Comparison of ENCODE assay signal across 8 cellular contexts in the genomic region with DNA sequence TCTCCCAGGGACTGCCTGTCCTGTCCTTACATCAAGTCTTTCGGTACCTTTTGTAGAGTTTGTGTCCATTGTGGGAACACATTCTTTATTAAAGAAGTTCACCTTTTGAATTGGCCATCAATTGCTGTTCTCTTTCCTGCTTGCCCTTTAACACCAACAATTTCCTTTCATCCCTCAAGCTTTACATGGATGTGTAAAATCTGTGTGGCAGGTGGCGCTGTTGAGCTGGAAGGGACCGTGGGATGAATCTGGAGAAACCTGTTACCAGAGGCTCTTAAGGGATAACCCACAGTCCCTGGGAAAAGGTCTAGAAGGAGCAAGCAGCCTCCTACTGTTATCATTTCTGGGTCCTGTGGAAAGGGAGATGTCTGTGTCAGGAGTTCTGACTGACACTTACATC. TPM values are rescaled to one million over a fixed set of nuclear protein-coding genes. Genes with fewer than 3 reads are reported as not detected.
DNase-seq lines count a peak whose midpoint lies in the region; ATAC-seq and TF ChIP-seq lines count a peak whose summit lies in the region.

No MANE protein-coding gene starts in this region.

- no peak overlapping the region for H3K27ac Mint-ChIP-seq in CD8-positive, alpha-beta T cell
- H3K27ac Mint-ChIP-seq in activated CD4-positive, alpha-beta T cell treated with anti-CD3 and anti-CD28 coated beads for 36 hours: no peak overlapping the region
- no peak overlapping the region for H3K27ac Mint-ChIP-seq in chondrocyte (ENCODE audit: unreplicated experiment)

- H3K36me3 Mint-ChIP-seq in CD8-positive, alpha-beta T cell: no peaks in the 10 kb centered on the region
- no peaks in the 10 kb centered on the region for H3K36me3 Mint-ChIP-seq in activated CD4-positive, alpha-beta T cell treated with anti-CD3 and anti-CD28 coated beads for 36 hours (ENCODE audit: low read depth)
- H3K36me3 Mint-ChIP-seq in chondrocyte (ENCODE audit: low read depth): no peaks in the 10 kb centered on the region

- POLR2A ChIA-PET in CD8-positive, alpha-beta T cell (lab: Charles Lee): interaction anchor here (1.0 kb wide), 1 partner anchor 38 kb away, joined by 3 read pairs; no protein-coding TSS in a partner anchor
- POLR2A ChIA-PET in activated CD4-positive, alpha-beta T cell treated with anti-CD3 and anti-CD28 coated beads for 36 hours (lab: Charles Lee): interaction anchor here (0.8 kb wide), 1 partner anchor 553 kb away, joined by 5 read pairs; no protein-coding TSS in a partner anchor

- H3K9me3 Mint-ChIP-seq in CD8-positive, alpha-beta T cell: no peaks in the 10 kb centered on the region
- H3K9me3 Mint-ChIP-seq in activated CD4-positive, alpha-beta T cell treated with anti-CD3 and anti-CD28 coated beads for 36 hours (ENCODE audit: low read depth): no peaks in the 10 kb centered on the region
- no peaks in the 10 kb centered on the region for H3K9me3 Mint-ChIP-seq in chondrocyte (ENCODE audit: low read depth)

- no peaks in the 10 kb centered on the region for H3K27me3 ChIP-seq in CD8-positive, alpha-beta T cell (ENCODE audit: insufficient read depth, low read length)
- no peaks in the 10 kb centered on the region for H3K27me3 ChIP-seq in left lung

- H3K4me3 ChIP-seq in CD8-positive, alpha-beta T cell (ENCODE audit: low read depth, low read length): no peak overlapping the region
- no peak overlapping the region for H3K4me3 ChIP-seq in left lung

- TF ChIP-seq CTCF in CD8-positive, alpha-beta T cell (IDR thresholded peaks at IDR 0.05): peak; percentile 53
- TF ChIP-seq CTCF in chondrocyte (IDR thresholded peaks at IDR 0.05) (peak; percentile 85), left lung (IDR thresholded peaks at IDR 0.05) (peak; percentile 57 to 70)

- intact Hi-C loops in CD8-positive, alpha-beta T cell (cut with DNase I, micrococcal nuclease): loop anchor here in 1 of 2 experiments (2.0 to 10.0 kb wide), 3 partner anchors 84 to 374 kb away; a partner anchor contains a TSS
- intact Hi-C loops in activated CD4-positive, alpha-beta T cell treated with anti-CD3 and anti-CD28 coated beads for 36 hours (cut with DNase I, micrococcal nuclease): loop anchor here in 1 of 2 experiments (2.0 to 10.0 kb wide), 3 partner anchors 84 to 374 kb away; a partner anchor contains a TSS
- intact Hi-C loops in left lung (cut with DNase I): no loop called here

- no peaks in the 10 kb centered on the region for H3K4me1 Mint-ChIP-seq in CD8-positive, alpha-beta T cell (ENCODE audit: low read depth)
- peaks cover 5% of the 10 kb centered on the region for H3K4me1 Mint-ChIP-seq in activated CD4-positive, alpha-beta T cell treated with anti-CD3 and anti-CD28 coated beads for 36 hours
- H3K4me1 Mint-ChIP-seq in chondrocyte (ENCODE audit: low read depth): peaks cover 10% of the 10 kb centered on the region

- no peaks in the 10 kb centered on the region for H3K4me1 ChIP-seq in CD8-positive, alpha-beta T cell (ENCODE audit: insufficient read depth, low read length)
- H3K4me1 ChIP-seq in left lung: peaks cover 0 to 18% of the 10 kb centered on the region in 2 donors

- peaks cover 4% of the 10 kb centered on the region for H3K27me3 Mint-ChIP-seq in CD8-positive, alpha-beta T cell (ENCODE audit: low read depth)
- peaks cover 4% of the 10 kb centered on the region for H3K27me3 Mint-ChIP-seq in activated CD4-positive, alpha-beta T cell treated with anti-CD3 and anti-CD28 coated beads for 36 hours
- peaks cover 10% of the 10 kb centered on the region for H3K27me3 Mint-ChIP-seq in chondrocyte (ENCODE audit: low read depth)

- no peak overlapping the region for H3K4me3 Mint-ChIP-seq in CD8-positive, alpha-beta T cell
- no peak overlapping the region for H3K4me3 Mint-ChIP-seq in activated CD4-positive, alpha-beta T cell treated with anti-CD3 and anti-CD28 coated beads for 36 hours
- H3K4me3 Mint-ChIP-seq in chondrocyte (ENCODE audit: unreplicated experiment): no peak overlapping the region

- H3K27ac ChIP-seq in CD8-positive, alpha-beta T cell (ENCODE audit: low read depth, low read length): no peak overlapping the region
- no peak overlapping the region for H3K27ac ChIP-seq in left lung

- ATAC-seq in CD8-positive, alpha-beta T cell: no peak
- peak; percentile 47 for ATAC-seq in HG02678 (IDR thresholded peaks at IDR 0.05; ENCODE audit: unreplicated experiment)
- ATAC-seq in activated CD4-positive, alpha-beta T cell treated with anti-CD3 and anti-CD28 coated beads for 36 hours: peak; percentile 76
- peak; percentile 93 for ATAC-seq in left lung
- ATAC-seq in GM21367 (IDR thresholded peaks at IDR 0.05; ENCODE audit: unreplicated experiment): no peak

- CTCF ChIA-PET in CD8-positive, alpha-beta T cell (lab: Charles Lee): interaction anchor here (0.8 to 2.2 kb wide), 14 partner anchors 10 to 90 kb away, joined by 3 to 7 read pairs (median 4); no protein-coding TSS in a partner anchor
- CTCF ChIA-PET in activated CD4-positive, alpha-beta T cell treated with anti-CD3 and anti-CD28 coated beads for 36 hours (lab: Charles Lee): interaction anchor here (0.6 to 1.8 kb wide), 16 partner anchors 8 to 288 kb away, joined by 3 to 10 read pairs (median 4); no protein-coding TSS in a partner anchor

- DNase-seq in CD8-positive, alpha-beta T cell: peak in 6 of 7 experiments; percentile 41 to 73 (median 62)
- DNase-seq in NCI-H524 treated with DMSO at 0.1 percent for 48 hours (lab: John Stamatoyannopoulos, UW) (peak; percentile 52), chondrocyte (ENCODE audit: low spot score) (no peak), left lung (peak; percentile 80 to 90)
- peak; percentile 87 for DNase-seq in activated CD4-positive, alpha-beta T cell treated with anti-CD3 and anti-CD28 coated beads for 36 hours
- peak in 2 of 3 donors; percentile 28 to 50 for DNase-seq in stimulated activated CD4-positive, alpha-beta T cell treated with anti-CD3 and anti-CD28 coated beads, TNF-alpha, amount 100 ng/mL, for 1 hour (ENCODE audit: low read depth in 3 of 3, low spot score in 1 of 3)

- H3K36me3 ChIP-seq in CD8-positive, alpha-beta T cell (ENCODE audit: insufficient read depth, low read length): no peaks in the 10 kb centered on the region
- H3K36me3 ChIP-seq in left lung: no peaks in the 10 kb centered on the region

- no peaks in the 10 kb centered on the region for H3K9me3 ChIP-seq in CD8-positive, alpha-beta T cell (ENCODE audit: low read length)
- no peaks in the 10 kb centered on the region for H3K9me3 ChIP-seq in left lung

RNA-seq across cellular contexts. Expression of a gene that starts 7.9 kb away (rescaled TPM):
- total RNA-seq in CD8-positive, alpha-beta T cell: 10 to 100 TPM; 13.7 to 13.9 TPM
- total RNA-seq in activated CD4-positive, alpha-beta T cell treated with anti-CD3 and anti-CD28 coated beads for 36 hours: 10 to 100 TPM; 30.3 to 31.8 TPM
- total RNA-seq in chondrocyte (13.3 to 19.2 TPM (median 13.9 TPM) in 3 replicates), left lung (10 to 100 TPM; 21.4 to 22.1 TPM)

RNA-seq across cellular contexts. Expression of a gene that starts 30.0 kb away (rescaled TPM):
- not detected for total RNA-seq in CD8-positive, alpha-beta T cell
- total RNA-seq in activated CD4-positive, alpha-beta T cell treated with anti-CD3 and anti-CD28 coated beads for 36 hours: under 1 TPM in 1 of 2 experiments, not detected in 1; 0.11 TPM
- not detected in 3 replicates for total RNA-seq in chondrocyte
- total RNA-seq in left lung: 1 to 10 TPM in 1 of 2 donors, under 1 TPM in 1; 0.47 to 1.8 TPM

Comparison
In these comparisons a context has a peak if more than half of its experiments do, and no peak if none do; other contexts are left out.
1. ATAC-seq: peak in HG02678 (single experiment), activated CD4-positive, alpha-beta T cell treated with anti-CD3 and anti-CD28 coated beads for 36 hours (single experiment) and left lung (single experiment); none in CD8-positive, alpha-beta T cell (single experiment) and GM21367 (single experiment).
2. Peak in every context shown above with its lines, with median percentiles within 50 percentile points of each other: CTCF ChIP-seq.